Comparison of ENCODE assay signal across 28 cellular contexts in genomic region chr15:65951007-65951406, GRCh38.
"Had no signal": no experiment of that assay in that cellular context is flagged by ENCODE, and none has a peak within 500 bp of the region (broad histone marks: within the 10 kb centered on the region; RNA-seq: fewer than 3 reads in every experiment).

No MANE protein-coding gene starts in this region.

- H3K4me1 ChIP-seq: parathyroid adenoma, psoas muscle, spleen, suprapubic skin, testis, tibial artery, transverse colon, upper lobe of right lung, uterus had no signal

- H3K27ac ChIP-seq: neural progenitor cell, ovary, parathyroid adenoma, psoas muscle, right lobe of liver, skin epidermis, spleen, suprapubic skin, testis, tibial artery, transverse colon, upper lobe of right lung, uterus had no signal

- H3K4me3 ChIP-seq: neural progenitor cell, ovary, psoas muscle, right lobe of liver, skin epidermis, smooth muscle cell, spleen, suprapubic skin, testis, tibial artery, transverse colon, upper lobe of right lung, uterus had no signal

- DNase-seq: natural killer cell; occipital lobe; ovary; posterior cingulate gyrus; psoas muscle; right cardiac atrium; right lobe of liver; stimulated activated CD4-positive, alpha-beta T cell treated with anti-CD3 and anti-CD28 coated beads, Interleukin-12 subunit alpha, Interleukin-12 subunit beta, amount 100 ng/mL, for 4 hours; stimulated activated CD4-positive, alpha-beta T cell treated with anti-CD3 and anti-CD28 coated beads, Interleukin-1b, Interleukin-23, amount 100 ng/mL, for 48 hours; stimulated activated CD4-positive, alpha-beta T cell treated with anti-CD3 and anti-CD28 coated beads, Interleukin-4, amount 100 ng/mL, for 1 hour; stimulated activated CD4-positive, alpha-beta T cell treated with anti-CD3 and anti-CD28 coated beads, Interleukin-4, amount 100 ng/mL, for 4 hours; stimulated activated CD8-positive, alpha-beta memory T cell treated with anti-CD3 and anti-CD28 coated beads, Interleukin-4, amount 100 ng/mL, for 48 hours; stimulated activated naive CD4-positive, alpha-beta T cell; stimulated activated naive CD8-positive, alpha-beta T cell treated with anti-CD3 and anti-CD28 coated beads, Interleukin-15, amount 100 ng/mL, for 72 hours; stimulated activated naive CD8-positive, alpha-beta T cell treated with anti-CD3 and anti-CD28 coated beads, Interleukin-15, Interleukin-2, amounts not matched to agents 100 U/mL and 50 U/mL, for 24 hours; substantia nigra; testis; tibial artery; transverse colon; upper lobe of right lung; uterus had no signal

- H3K9me3 ChIP-seq: ovary, psoas muscle, right lobe of liver, spleen, suprapubic skin, testis, tibial artery, transverse colon, upper lobe of right lung, uterus had no signal

- H3K79me2 ChIP-seq: parathyroid adenoma had no signal

- H3K36me3 ChIP-seq: neural progenitor cell, ovary, right lobe of liver, spleen, suprapubic skin, tibial artery, transverse colon, upper lobe of right lung, uterus had no signal

- H3K9ac ChIP-seq: neural progenitor cell, parathyroid adenoma had no signal

- H3K4me2 ChIP-seq: neural progenitor cell, smooth muscle cell had no signal

- H2AFZ ChIP-seq: neural progenitor cell, parathyroid adenoma had no signal

- H3K27me3 ChIP-seq: neural progenitor cell, ovary, right lobe of liver, suprapubic skin, testis, transverse colon, upper lobe of right lung, uterus had no signal

- ATAC-seq: natural killer cell; psoas muscle; right cardiac atrium; right lobe of liver; stimulated activated memory B cell treated with anti-CD40 and anti-IgM and Interleukin-4, amounts not matched to agents 10 μg/mL and 1 μg/mL and 100 μg/mL, for 72 hours; stimulated activated naive CD8-positive, alpha-beta T cell treated with anti-CD3 and anti-CD28 coated beads, Interleukin-15, amount 100 ng/mL, for 72 hours; stimulated activated naive CD8-positive, alpha-beta T cell treated with anti-CD3 and anti-CD28 coated beads, Interleukin-15, Interleukin-2, amounts not matched to agents 100 U/mL and 50 U/mL, for 24 hours; upper lobe of right lung had no signal
